Comparison of ENCODE assay signal across 19 cellular contexts in genomic region chr18:76633504-76634259, GRCh38.
"Had no signal": no experiment of that assay in that cellular context is flagged by ENCODE, and none has a peak within 500 bp of the region (broad histone marks: within the 10 kb centered on the region; RNA-seq: fewer than 3 reads in every experiment).

No MANE protein-coding gene starts in this region.

- H2AFZ ChIP-seq: neural progenitor cell had no signal

- ATAC-seq: activated CD8-positive, alpha-beta memory T cell treated with anti-CD3 and anti-CD28 coated beads, Interleukin-2, amount 10 ng/mL, durations not matched to agents 7 days and 5 days; psoas muscle; sciatic nerve had no signal

- DNase-seq: activated CD4-positive, alpha-beta T cell treated with anti-CD3 and anti-CD28 coated beads for 1 hour; activated CD4-positive, alpha-beta T cell treated with anti-CD3 and anti-CD28 coated beads, Interleukin-2, amount 50 U/mL, for 48 hours; activated CD8-positive, alpha-beta memory T cell treated with anti-CD3 and anti-CD28 coated beads, Interleukin-2, amount 10 ng/mL, durations not matched to agents 7 days and 5 days; activated effector memory CD4-positive, alpha-beta T cell treated with Interleukin-2 at 50 U/mL for 16 hours; activated naive CD4-positive, alpha-beta T cell treated with anti-CD3 and anti-CD28 coated beads, Interleukin-2, amount 50 U/mL, for 16 hours; activated T-cell treated with anti-CD3 and anti-CD28 coated beads, Interleukin-2, amount 50 U/mL, for 1 hour; effector memory CD4-positive, alpha-beta T cell; foreskin melanocyte; left ventricle myocardium inferior; naive B cell; psoas muscle; stomach; testis; upper lobe of left lung had no signal

- H3K9me3 ChIP-seq: left ventricle myocardium inferior, psoas muscle, stomach, testis, upper lobe of left lung had no signal

- H3K4me3 ChIP-seq: left ventricle myocardium inferior, neural progenitor cell, psoas muscle, stomach, testis, upper lobe of left lung had no signal

- H3K4me1 Mint-ChIP-seq: activated CD8-positive, alpha-beta memory T cell treated with anti-CD3 and anti-CD28 coated beads, Interleukin-2, amount 10 ng/mL, durations not matched to agents 7 days and 5 days; naive B cell had no signal

- FAIRE-seq: astrocyte, bronchial epithelial cell had no signal

- H3K36me3 Mint-ChIP-seq: activated CD8-positive, alpha-beta memory T cell treated with anti-CD3 and anti-CD28 coated beads, Interleukin-2, amount 10 ng/mL, durations not matched to agents 7 days and 5 days; neural progenitor cell had no signal

- H3K27ac ChIP-seq: left ventricle myocardium inferior, neural progenitor cell, psoas muscle, stomach, testis, upper lobe of left lung had no signal

- H3K4me3 Mint-ChIP-seq: activated CD8-positive, alpha-beta memory T cell treated with anti-CD3 and anti-CD28 coated beads, Interleukin-2, amount 10 ng/mL, durations not matched to agents 7 days and 5 days; dendritic cell treated with granulocyte-macrophage colony-stimulating factor and Interleukin-4, amounts not matched to agents 40 ng/mL and 50 ng/mL, for 4 days; naive B cell; neural progenitor cell had no signal

- H3K9ac ChIP-seq: neural progenitor cell had no signal

- H3K27me3 ChIP-seq: neural progenitor cell, stomach, testis, upper lobe of left lung had no signal

- H3K36me3 ChIP-seq: left ventricle myocardium inferior, neural progenitor cell, stomach, upper lobe of left lung had no signal

- H3K4me2 ChIP-seq: neural progenitor cell had no signal

- H3K4me1 ChIP-seq: left ventricle myocardium inferior, neural progenitor cell, psoas muscle, stomach, testis, upper lobe of left lung had no signal

- H3K27ac Mint-ChIP-seq: activated CD8-positive, alpha-beta memory T cell treated with anti-CD3 and anti-CD28 coated beads, Interleukin-2, amount 10 ng/mL, durations not matched to agents 7 days and 5 days; dendritic cell treated with granulocyte-macrophage colony-stimulating factor and Interleukin-4, amounts not matched to agents 40 ng/mL and 50 ng/mL, for 4 days; naive B cell; neural progenitor cell had no signal
